ENCODE assay signal across 20 cellular contexts in genomic region chr5:5342784-5343183, GRCh38.
DNase-seq lines count a peak whose midpoint lies in the region; ATAC-seq and TF ChIP-seq lines count a peak whose summit lies in the region.
"Had no signal": no experiment of that assay in that cellular context is flagged by ENCODE, and none has a peak within 500 bp of the region (broad histone marks: within the 10 kb centered on the region; RNA-seq: fewer than 3 reads in every experiment).

No MANE protein-coding gene starts in this region.

- ATAC-seq in Right ventricle myocardium superior (ENCODE audit: poor library complexity) (no peak), GM19395 (IDR thresholded peaks at IDR 0.05; ENCODE audit: unreplicated experiment) (no peak), GM18909 (IDR thresholded peaks at IDR 0.05; ENCODE audit: poor library complexity, unreplicated experiment) (no peak)
- ATAC-seq: mucosa of descending colon, sciatic nerve had no signal

- H2AFZ ChIP-seq in mammary epithelial cell (ENCODE audit: low read depth, low read length), result no peak overlapping the region

- H3K4me1 ChIP-seq in mammary epithelial cell (ENCODE audit: insufficient read depth, low read length), result peaks cover 21% of the 10 kb centered on the region

- H4K20me1 ChIP-seq in mammary epithelial cell (ENCODE audit: insufficient read depth, low read length), result no peaks in the 10 kb centered on the region

- no peak overlapping the region for H3K27ac ChIP-seq in mammary epithelial cell (ENCODE audit: insufficient read depth, low read depth, low read length)
- H3K27ac ChIP-seq: suprapubic skin had no signal

- CTCF ChIA-PET in BJ (lab: Yijun Ruan, JAX), result interaction anchor here (0.9 kb wide), 1 partner anchor 8 kb away, joined by 3 read pairs; no protein-coding TSS in a partner anchor
- CTCF ChIA-PET in mammary epithelial cell (lab: Charles Lee; ENCODE audit: low non-redundant PET), result no interaction called here

- BruUV-seq in mammary epithelial cell (replicated peaks; lab: Mats Ljungman, UMichigan), result no TSS peak

- no peaks in the 10 kb centered on the region for H3K9me3 ChIP-seq in mammary epithelial cell (replicated peaks; ENCODE audit: insufficient read depth, low read length)
- H3K9me3 ChIP-seq: mucosa of descending colon, suprapubic skin had no signal

- no peaks in the 10 kb centered on the region for H3K79me2 ChIP-seq in mammary epithelial cell (ENCODE audit: insufficient read depth, low read length)

- intact Hi-C loops in mammary epithelial cell (cut with micrococcal nuclease) (loop anchor here (5.0 kb wide), 3 partner anchors 70 to 200 kb away; partner anchors contain the start of genes ADAMTS16 and ICE1), Right ventricle myocardium superior (cut with DNase I) (no loop called here)

- TF ChIP-seq CTCF in BJ (IDR thresholded peaks at IDR 0.05; ENCODE audit: insufficient read depth, low read depth, low read length), result no peak
- no peak for TF ChIP-seq CTCF in mammary epithelial cell (conservative IDR thresholded peaks at IDR 0.05 in 1 of 2, IDR thresholded peaks at IDR 0.05 in 1 of 2; ENCODE audit: extremely low read depth in 1 of 2, insufficient read depth in 1 of 2, low read depth in 1 of 2, low read length in 2 of 2)

- H3K4me3 ChIP-seq in BJ (ENCODE audit: low read depth, low read length) (no peak overlapping the region), mammary epithelial cell (replicated peaks in 1 of 3; ENCODE audit: insufficient read depth in 1 of 3, low read depth in 2 of 3, low read length in 3 of 3) (no peak overlapping the region)
- H3K4me3 ChIP-seq: mucosa of descending colon, suprapubic skin had no signal

- H3K4me2 ChIP-seq in mammary epithelial cell (ENCODE audit: insufficient read depth, low read depth, low read length), result no peak overlapping the region

- DNase-seq in BJ (ENCODE audit: low read depth), result peak; percentile 31
- peak; percentile 36 for DNase-seq in LHCN-M2 (ENCODE audit: low read depth)
- peak; percentile 12 for DNase-seq in mammary epithelial cell
- DNase-seq in kidney tubule cell (ENCODE audit: low spot score), result peak; percentile 83
- no peak for DNase-seq in Right ventricle myocardium superior
- DNase-seq in NK-92 treated with Interleukin-12 subunit alpha and Interleukin-12 subunit beta, amount 100 ng/mL, for 24 hours (lab: John Stamatoyannopoulos, UW), result no peak
- DNase-seq: activated B cell treated with CpG ODN at 0.5 μM for 24 hours; activated effector memory CD4-positive, alpha-beta T cell treated with anti-CD3 and anti-CD28 coated beads, Interleukin-2, amount 50 U/mL, for 16 hours; dermis blood vessel endothelial cell; kidney; mucosa of descending colon; NCI-H2107; NCI-H69; nucleus accumbens; RPMI8226; stimulated activated CD4-positive, alpha-beta T cell treated with anti-CD3 and anti-CD28 coated beads, Interleukin-2, amount 100 ng/mL, for 48 hours had no signal

- H3K9ac ChIP-seq in mammary epithelial cell (ENCODE audit: insufficient read depth, low read length), result no peak overlapping the region

- in situ Hi-C loops in mammary epithelial cell (cut with MboI; ENCODE audit: low sequenced_read_pairs in 2 of 2), result no loop called here

- no peaks in the 10 kb centered on the region for H3K36me3 ChIP-seq in BJ (ENCODE audit: control insufficient read depth, insufficient read depth, low read length)
- H3K36me3 ChIP-seq in mammary epithelial cell (ENCODE audit: insufficient read depth, low read length), result no peaks in the 10 kb centered on the region
- H3K36me3 ChIP-seq: suprapubic skin had no signal

- dilution Hi-C loops in mammary epithelial cell (cut with HindIII; ENCODE audit: low sequenced_read_pairs), result no loop called here

- POLR2A ChIA-PET in BJ (lab: Charles Lee), result no interaction called here

- H3K27me3 ChIP-seq in BJ (ENCODE audit: control insufficient read depth, insufficient read depth, low read length) (no peaks in the 10 kb centered on the region), mammary epithelial cell (ENCODE audit: insufficient read depth, low read length) (no peaks in the 10 kb centered on the region)
- H3K27me3 ChIP-seq: suprapubic skin had no signal

Comparison
In these comparisons a context has a peak if more than half of its experiments do, and no peak if none do; other contexts are left out.
1. DNase-seq: peak in BJ (single experiment), LHCN-M2 (single experiment), mammary epithelial cell (single experiment) and kidney tubule cell (single experiment); none in Right ventricle myocardium superior (single experiment) and NK-92 treated with Interleukin-12 subunit alpha and Interleukin-12 subunit beta, amount 100 ng/mL, for 24 hours (single experiment).